ENCODE assay signal across 21 cellular contexts in the genomic region with DNA sequence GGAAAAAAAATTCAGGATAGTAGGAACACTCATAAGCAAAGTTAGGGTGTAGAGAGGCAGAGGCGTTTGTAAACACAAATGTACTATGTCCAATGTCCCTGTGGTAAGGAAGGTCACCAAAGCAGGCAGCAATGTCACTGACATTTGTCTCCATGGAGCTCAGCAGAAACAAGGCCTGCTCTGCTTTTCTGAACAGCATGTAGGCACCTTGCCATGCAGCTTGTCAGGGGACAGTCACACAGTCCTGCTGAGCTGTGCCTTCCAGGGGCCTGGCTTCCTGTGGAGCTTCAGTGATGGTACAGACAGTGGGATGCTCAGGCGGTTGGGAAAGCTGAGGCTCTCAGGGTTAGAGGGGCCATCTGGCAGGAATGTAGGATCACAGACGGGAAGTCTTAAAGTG.
DNase-seq lines count a peak whose midpoint lies in the region; ATAC-seq and TF ChIP-seq lines count a peak whose summit lies in the region.
"Had no signal": no experiment of that assay in that cellular context is flagged by ENCODE, and none has a peak within 500 bp of the region (broad histone marks: within the 10 kb centered on the region; RNA-seq: fewer than 3 reads in every experiment).

No MANE protein-coding gene starts in this region.

- H3K27ac Mint-ChIP-seq in activated CD8-positive, alpha-beta T cell treated with anti-CD3 and anti-CD28 coated beads for 36 hours, result no peak overlapping the region
- no peak overlapping the region for H3K27ac Mint-ChIP-seq in activated CD8-positive, alpha-beta T cell treated with anti-CD3 and anti-CD28 coated beads, Interleukin-2, amount 10 ng/mL, durations not matched to agents 7 days and 5 days
- H3K27ac Mint-ChIP-seq in GM23338, result no peak overlapping the region
- H3K27ac Mint-ChIP-seq: activated CD4-positive, alpha-beta T cell treated with anti-CD3 and anti-CD28 coated beads, Interleukin-2, amount 10 ng/mL, durations not matched to agents 7 days and 5 days; naive thymus-derived CD4-positive, alpha-beta T cell had no signal

- H3K9me3 Mint-ChIP-seq in activated CD8-positive, alpha-beta T cell treated with anti-CD3 and anti-CD28 coated beads for 36 hours, result peaks cover 2% of the 10 kb centered on the region
- H3K9me3 Mint-ChIP-seq in activated CD8-positive, alpha-beta T cell treated with anti-CD3 and anti-CD28 coated beads, Interleukin-2, amount 10 ng/mL, durations not matched to agents 7 days and 5 days (ENCODE audit: insufficient read depth), result no peaks in the 10 kb centered on the region
- no peaks in the 10 kb centered on the region for H3K9me3 Mint-ChIP-seq in GM23338

- H3K9me2 ChIP-seq in GM23338 (ENCODE audit: insufficient read depth), result peaks cover 4% of the 10 kb centered on the region
- no peaks in the 10 kb centered on the region for H3K9me2 ChIP-seq in hepatocyte (replicated peaks; ENCODE audit: insufficient read depth)

- H3K36me3 Mint-ChIP-seq in activated CD8-positive, alpha-beta T cell treated with anti-CD3 and anti-CD28 coated beads for 36 hours (ENCODE audit: low read depth), result no peaks in the 10 kb centered on the region
- no peaks in the 10 kb centered on the region for H3K36me3 Mint-ChIP-seq in activated CD8-positive, alpha-beta T cell treated with anti-CD3 and anti-CD28 coated beads, Interleukin-2, amount 10 ng/mL, durations not matched to agents 7 days and 5 days (ENCODE audit: low read depth)
- H3K36me3 Mint-ChIP-seq in GM23338 (ENCODE audit: low read depth), result no peaks in the 10 kb centered on the region

- TF ChIP-seq CTCF in activated CD8-positive, alpha-beta T cell treated with anti-CD3 and anti-CD28 coated beads for 36 hours (IDR thresholded peaks at IDR 0.05), result no peak
- TF ChIP-seq CTCF in mammary epithelial cell (conservative IDR thresholded peaks at IDR 0.05 in 1 of 2, IDR thresholded peaks at IDR 0.05 in 1 of 2; ENCODE audit: extremely low read depth in 1 of 2, insufficient read depth in 1 of 2, low read depth in 1 of 2, low read length in 2 of 2), result no peak
- no peak for TF ChIP-seq CTCF in stomach (IDR thresholded peaks at IDR 0.05)
- no peak for TF ChIP-seq CTCF in GM23338 (conservative IDR thresholded peaks at IDR 0.05; ENCODE audit: low read depth in 2 of 2)
- no peak for TF ChIP-seq CTCF in hepatocyte (IDR thresholded peaks at IDR 0.05; ENCODE audit: poor library complexity)

- no peak overlapping the region for H3K4me2 ChIP-seq in mammary epithelial cell (ENCODE audit: insufficient read depth, low read depth, low read length)
- no peak overlapping the region for H3K4me2 ChIP-seq in GM23338
- H3K4me2 ChIP-seq in hepatocyte, result no peak overlapping the region
- H3K4me2 ChIP-seq: BLaER1 treated with 17β-estradiol and CSF1 and Interleukin-3, amounts not matched to agents 10 nM and 100 nM had no signal

- H3K27me3 ChIP-seq in mammary epithelial cell (ENCODE audit: insufficient read depth, low read length) (no peaks in the 10 kb centered on the region), stomach (no peaks in the 10 kb centered on the region), GM23338 (ENCODE audit: insufficient read depth) (no peaks in the 10 kb centered on the region), hepatocyte (no peaks in the 10 kb centered on the region)
- H3K27me3 ChIP-seq: BLaER1 treated with 17β-estradiol and CSF1 and Interleukin-3, amounts not matched to agents 10 nM and 100 nM; vagina had no signal

- dilution Hi-C loops in mammary epithelial cell (cut with HindIII; ENCODE audit: low sequenced_read_pairs), result no loop called here

- peaks cover 36% of the 10 kb centered on the region for H3K4me1 ChIP-seq in mammary epithelial cell (ENCODE audit: insufficient read depth, low read length)
- peaks cover 0 to 25% (median 6%) of the 10 kb centered on the region in 4 donors for H3K4me1 ChIP-seq in stomach
- H3K4me1 ChIP-seq in GM23338 (ENCODE audit: insufficient read depth), result no peaks in the 10 kb centered on the region
- H3K4me1 ChIP-seq in hepatocyte (ENCODE audit: insufficient read depth), result peaks cover 13% of the 10 kb centered on the region
- H3K4me1 ChIP-seq: lower lobe of right lung had no signal

- no peak for TF ChIP-seq EP300 in stomach (IDR thresholded peaks at IDR 0.05)

- H3K4me3 Mint-ChIP-seq in activated CD8-positive, alpha-beta T cell treated with anti-CD3 and anti-CD28 coated beads for 36 hours, result no peak overlapping the region
- no peak overlapping the region for H3K4me3 Mint-ChIP-seq in activated CD8-positive, alpha-beta T cell treated with anti-CD3 and anti-CD28 coated beads, Interleukin-2, amount 10 ng/mL, durations not matched to agents 7 days and 5 days
- H3K4me3 Mint-ChIP-seq in GM23338, result no peak overlapping the region
- H3K4me3 Mint-ChIP-seq: activated CD4-positive, alpha-beta T cell treated with anti-CD3 and anti-CD28 coated beads, Interleukin-2, amount 10 ng/mL, durations not matched to agents 7 days and 5 days had no signal

- peaks cover 25% of the 10 kb centered on the region for H3K4me1 Mint-ChIP-seq in activated CD8-positive, alpha-beta T cell treated with anti-CD3 and anti-CD28 coated beads for 36 hours (ENCODE audit: low read depth)
- peaks cover 12% of the 10 kb centered on the region for H3K4me1 Mint-ChIP-seq in activated CD8-positive, alpha-beta T cell treated with anti-CD3 and anti-CD28 coated beads, Interleukin-2, amount 10 ng/mL, durations not matched to agents 7 days and 5 days (ENCODE audit: low read depth)
- H3K4me1 Mint-ChIP-seq in GM23338, result no peaks in the 10 kb centered on the region

- H3F3A ChIP-seq in GM23338 (replicated peaks; ENCODE audit: low read depth), result no peaks in the 10 kb centered on the region

- H3K9me3 ChIP-seq in mammary epithelial cell (replicated peaks; ENCODE audit: insufficient read depth, low read length), result no peaks in the 10 kb centered on the region
- H3K9me3 ChIP-seq in stomach, result peaks cover 0 to 1% (median 0%) of the 10 kb centered on the region in 4 donors
- no peaks in the 10 kb centered on the region for H3K9me3 ChIP-seq in hepatocyte (ENCODE audit: low read depth)
- H3K9me3 ChIP-seq: vagina had no signal

- no peak overlapping the region for H3K9ac ChIP-seq in mammary epithelial cell (ENCODE audit: insufficient read depth, low read length)
- H3K9ac ChIP-seq: BLaER1 treated with 17β-estradiol and CSF1 and Interleukin-3, amounts not matched to agents 10 nM and 100 nM had no signal

- 38% methylated on average over 3 of the region's 3 CpGs for WGBS in mammary epithelial cell (ENCODE audit: low coverage, missing lambda C conversion rate)
- 37 to 54% (median 42%) methylated on average over 3 of the region's 3 CpGs for WGBS in stomach, 5 donors
- 53% methylated on average over 3 of the region's 3 CpGs for WGBS in hepatocyte (ENCODE audit: low lambda C conversion rate, missing lambda C conversion rate)

- TF ChIP-seq POLR2A in stomach (IDR thresholded peaks at IDR 0.05), result no peak

- intact Hi-C loops in activated CD8-positive, alpha-beta T cell treated with anti-CD3 and anti-CD28 coated beads for 36 hours (cut with micrococcal nuclease), result no loop called here
- intact Hi-C loops in mammary epithelial cell (cut with micrococcal nuclease), result no loop called here
- intact Hi-C loops in stomach (cut with DNase I; ENCODE audit: low total_unique reads), result no loop called here

- POLR2A ChIA-PET in activated CD8-positive, alpha-beta T cell treated with anti-CD3 and anti-CD28 coated beads for 36 hours (lab: Charles Lee), result no interaction called here
- POLR2A ChIA-PET in activated CD8-positive, alpha-beta T cell treated with anti-CD3 and anti-CD28 coated beads, Interleukin-2, amount 10 ng/mL, durations not matched to agents 7 days and 5 days (lab: Charles Lee), result no interaction called here

- peak overlapping the region; percentile 90 for H2AFZ ChIP-seq in mammary epithelial cell (ENCODE audit: low read depth, low read length)
- H2AFZ ChIP-seq in GM23338, result no peak overlapping the region; the same call in 1 of the 2 replicates
- H2AFZ ChIP-seq in hepatocyte, result no peak overlapping the region

- in situ Hi-C loops in mammary epithelial cell (cut with MboI; ENCODE audit: low sequenced_read_pairs in 2 of 2), result loop anchor here in 1 of 2 donors (10.0 kb wide), 1 partner anchor 122 kb away; no protein-coding TSS in a partner anchor

- no TSS peak for BruUV-seq in mammary epithelial cell (replicated peaks; lab: Mats Ljungman, UMichigan)

- H3K27ac ChIP-seq in mammary epithelial cell (ENCODE audit: insufficient read depth, low read depth, low read length) (peak overlapping the region; percentile 6), stomach (no peak overlapping the region), GM23338 (ENCODE audit: low read depth) (no peak overlapping the region), hepatocyte (no peak overlapping the region)
- H3K27ac ChIP-seq: BLaER1 treated with 17β-estradiol and CSF1 and Interleukin-3, amounts not matched to agents 10 nM and 100 nM; lower lobe of right lung; vagina had no signal

- no peaks in the 10 kb centered on the region for H3K79me2 ChIP-seq in mammary epithelial cell (ENCODE audit: insufficient read depth, low read length)
- H3K79me2 ChIP-seq in GM23338 (replicated peaks; ENCODE audit: insufficient read depth), result no peaks in the 10 kb centered on the region
- no peaks in the 10 kb centered on the region for H3K79me2 ChIP-seq in hepatocyte

- ATAC-seq in activated CD8-positive, alpha-beta T cell treated with anti-CD3 and anti-CD28 coated beads for 36 hours, result no peak
- no peak for ATAC-seq in activated CD8-positive, alpha-beta T cell treated with anti-CD3 and anti-CD28 coated beads, Interleukin-2, amount 10 ng/mL, durations not matched to agents 7 days and 5 days
- no peak for ATAC-seq in GM23338
- ATAC-seq: naive thymus-derived CD4-positive, alpha-beta T cell had no signal

- CTCF ChIA-PET in activated CD8-positive, alpha-beta T cell treated with anti-CD3 and anti-CD28 coated beads for 36 hours (lab: Charles Lee), result no interaction called here
- CTCF ChIA-PET in activated CD8-positive, alpha-beta T cell treated with anti-CD3 and anti-CD28 coated beads, Interleukin-2, amount 10 ng/mL, durations not matched to agents 7 days and 5 days (lab: Charles Lee), result no interaction called here
- CTCF ChIA-PET in mammary epithelial cell (lab: Charles Lee; ENCODE audit: low non-redundant PET), result no interaction called here

- H3K36me3 ChIP-seq in mammary epithelial cell (ENCODE audit: insufficient read depth, low read length) (no peaks in the 10 kb centered on the region), stomach (no peaks in the 10 kb centered on the region), GM23338 (ENCODE audit: insufficient read depth) (no peaks in the 10 kb centered on the region), hepatocyte (replicated peaks; ENCODE audit: insufficient read depth, low read depth) (no peaks in the 10 kb centered on the region)
- H3K36me3 ChIP-seq: BLaER1 treated with 17β-estradiol and CSF1 and Interleukin-3, amounts not matched to agents 10 nM and 100 nM; lower lobe of right lung; vagina had no signal

- peaks cover 2% of the 10 kb centered on the region for H3K27me3 Mint-ChIP-seq in activated CD8-positive, alpha-beta T cell treated with anti-CD3 and anti-CD28 coated beads for 36 hours
- H3K27me3 Mint-ChIP-seq in activated CD8-positive, alpha-beta T cell treated with anti-CD3 and anti-CD28 coated beads, Interleukin-2, amount 10 ng/mL, durations not matched to agents 7 days and 5 days (ENCODE audit: low read depth), result no peaks in the 10 kb centered on the region
- H3K27me3 Mint-ChIP-seq in GM23338 (ENCODE audit: insufficient read depth, low read depth, poor library complexity), result peaks cover 5% of the 10 kb centered on the region
- H3K27me3 Mint-ChIP-seq: activated CD4-positive, alpha-beta T cell treated with anti-CD3 and anti-CD28 coated beads, Interleukin-2, amount 10 ng/mL, durations not matched to agents 7 days and 5 days; naive thymus-derived CD4-positive, alpha-beta T cell had no signal

- H3K4me3 ChIP-seq in mammary epithelial cell (replicated peaks in 1 of 3; ENCODE audit: insufficient read depth in 1 of 3, low read depth in 2 of 3, low read length in 3 of 3), result no peak overlapping the region
- H3K4me3 ChIP-seq in stomach, result no peak overlapping the region
- no peak overlapping the region for H3K4me3 ChIP-seq in GM23338
- H3K4me3 ChIP-seq in hepatocyte, result no peak overlapping the region
- H3K4me3 ChIP-seq: BLaER1 treated with 17β-estradiol and CSF1 and Interleukin-3, amounts not matched to agents 10 nM and 100 nM; lower lobe of right lung; vagina had no signal

- H4K20me1 ChIP-seq in mammary epithelial cell (ENCODE audit: insufficient read depth, low read length) (no peaks in the 10 kb centered on the region), GM23338 (replicated peaks; ENCODE audit: insufficient read depth) (no peaks in the 10 kb centered on the region), hepatocyte (ENCODE audit: insufficient read depth, poor library complexity, severe bottlenecking) (no peaks in the 10 kb centered on the region)
- H4K20me1 ChIP-seq: BLaER1 treated with 17β-estradiol and CSF1 and Interleukin-3, amounts not matched to agents 10 nM and 100 nM had no signal

- DNase-seq in activated CD8-positive, alpha-beta T cell treated with anti-CD3 and anti-CD28 coated beads for 36 hours, result peak; percentile 5
- DNase-seq in activated CD8-positive, alpha-beta T cell treated with anti-CD3 and anti-CD28 coated beads, Interleukin-2, amount 10 ng/mL, durations not matched to agents 7 days and 5 days, result no peak
- no peak for DNase-seq in mammary epithelial cell
- peak; percentile 32 for DNase-seq in kidney tubule cell (ENCODE audit: low spot score)
- peak; percentile 32 for DNase-seq in stomach
- DNase-seq in GM23338 (ENCODE audit: low spot score), result no peak
- DNase-seq in hepatocyte (ENCODE audit: low spot score), result no peak
- no peak for DNase-seq in NK-92 (lab: John Stamatoyannopoulos, UW; ENCODE audit: unreplicated experiment)
- DNase-seq: activated CD4-positive, alpha-beta T cell treated with anti-CD3 and anti-CD28 coated beads, Interleukin-2, amount 10 ng/mL, durations not matched to agents 7 days and 5 days; activated gamma-delta T cell treated with Interleukin-2 at 50 U/mL for 16 hours; amniotic stem cell; central memory CD4-positive, alpha-beta T cell; erythroblast; foreskin melanocyte; Kasumi-1; lower lobe of right lung; naive thymus-derived CD4-positive, alpha-beta T cell; NCI-H1092 treated with DMSO at 0.1 percent for 48 hours; stimulated activated CD4-positive, alpha-beta T cell treated with anti-CD3 and anti-CD28 coated beads, Interleukin-4, amount 100 ng/mL, for 24 hours had no signal

Comparison
In these comparisons a context has a peak if more than half of its experiments do, and no peak if none do; other contexts are left out.
1. DNase-seq: peak in activated CD8-positive, alpha-beta T cell treated with anti-CD3 and anti-CD28 coated beads for 36 hours (single experiment), kidney tubule cell (single experiment) and stomach (single experiment); none in activated CD8-positive, alpha-beta T cell treated with anti-CD3 and anti-CD28 coated beads, Interleukin-2, amount 10 ng/mL, durations not matched to agents 7 days and 5 days (single experiment), mammary epithelial cell (single experiment), GM23338 (single experiment), hepatocyte (single experiment) and NK-92 (single experiment).